In the genomic region with DNA sequence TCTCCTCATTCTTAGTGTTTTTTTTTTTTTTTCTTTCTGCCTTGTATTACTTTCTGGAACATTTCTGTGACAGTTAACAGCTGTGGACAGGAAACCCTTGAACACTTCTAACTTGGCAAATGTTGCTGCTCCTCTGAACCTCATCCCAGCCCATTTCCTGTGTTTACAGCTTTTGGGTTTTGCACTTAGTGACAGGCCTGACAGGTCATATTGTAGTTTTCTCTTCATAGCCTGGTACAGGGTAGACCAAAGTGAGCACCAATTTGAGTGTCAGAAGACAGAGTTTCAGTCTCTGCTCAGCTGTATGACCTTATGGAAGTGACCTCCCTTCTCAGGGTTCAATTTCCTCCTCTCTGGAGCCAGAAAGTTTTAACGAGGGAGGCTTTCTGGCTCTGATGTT, we compare ENCODE assay signal across 8 cellular contexts.
A peak's percentile ranks its signal among the peaks of the same experiment; 100 is the strongest.
DNase-seq lines count a peak whose midpoint lies in the region; ATAC-seq and TF ChIP-seq lines count a peak whose summit lies in the region.

No MANE protein-coding gene starts in this region.

- no peak overlapping the region for H3K4me3 ChIP-seq in gastroesophageal sphincter

- DNase-seq in AG08396 (ENCODE audit: low spot score) (peak; percentile 33), NCI-H345 treated with DMSO at 0.1 percent for 48 hours (lab: John Stamatoyannopoulos, UW; ENCODE audit: unreplicated experiment) (no peak), HEK293T (ENCODE audit: extremely low spot score) (no peak)
- DNase-seq in activated CD4-positive, alpha-beta T cell treated with anti-CD3 and anti-CD28 coated beads, Interleukin-2, amount 50 U/mL, for 1 hour: peak; percentile 30
- DNase-seq in stimulated activated CD8-positive, alpha-beta memory T cell treated with anti-CD3 and anti-CD28 coated beads, Interleukin-15, amount 100 ng/mL, for 1 hour (ENCODE audit: low read depth): peak; percentile 11

- POLR2A ChIA-PET in HEK293T (lab: Yijun Ruan, JAX): no interaction called here

- no peak for TF ChIP-seq EP300 in gastroesophageal sphincter (IDR thresholded peaks at IDR 0.05)

- no peak for TF ChIP-seq CTCF in gastroesophageal sphincter (IDR thresholded peaks at IDR 0.05)

- H3K27me3 ChIP-seq in gastroesophageal sphincter: no peaks in the 10 kb centered on the region

- no peaks in the 10 kb centered on the region for H3K36me3 ChIP-seq in gastroesophageal sphincter

- TF ChIP-seq POLR2A in gastroesophageal sphincter (IDR thresholded peaks at IDR 0.05): no peak

- peak overlapping the region; percentile 80 to 85 (median 82) for H3K27ac ChIP-seq in gastroesophageal sphincter

- 0% methylated on average over 1 of the region's 1 CpG for WGBS in gastroesophageal sphincter (ENCODE audit: low coverage in 1 of 2), 2 donors

- CTCF ChIA-PET in HEK293T (lab: Yijun Ruan, JAX): no interaction called here

- H3K4me1 ChIP-seq in gastroesophageal sphincter: peaks cover 34 to 100% (median 67%) of the 10 kb centered on the region in 3 donors

- H3K9me3 ChIP-seq in gastroesophageal sphincter: no peaks in the 10 kb centered on the region

- ATAC-seq in GM19035 (IDR thresholded peaks at IDR 0.05; ENCODE audit: unreplicated experiment) (peak; percentile 79), HG03342 (IDR thresholded peaks at IDR 0.05; ENCODE audit: unreplicated experiment) (peak; percentile 68), gastroesophageal sphincter (peak; percentile 73)

TF ChIP-seq in HEK293T, 16 proteins besides CTCF, POLR2A, EP300 and RAD21:
- TF ChIP-seq ARNT (IDR thresholded peaks at IDR 0.05) (no peak), HDGF (IDR thresholded peaks at IDR 0.05; ENCODE audit: borderline replicate concordance) (no peak), BHLHE40 (IDR thresholded peaks at IDR 0.05; ENCODE audit: borderline replicate concordance) (no peak), TARDBP (IDR thresholded peaks at IDR 0.05) (no peak), SUZ12 (IDR thresholded peaks at IDR 0.05) (no peak), FOXA1 (IDR thresholded peaks at IDR 0.05) (no peak), FOXK2 (IDR thresholded peaks at IDR 0.05) (no peak), LEF1 (IDR thresholded peaks at IDR 0.05; ENCODE audit: borderline replicate concordance) (no peak), FOXM1 (IDR thresholded peaks at IDR 0.05; ENCODE audit: borderline replicate concordance) (no peak), L3MBTL2 (conservative IDR thresholded peaks at IDR 0.05) (no peak), CTBP1 (IDR thresholded peaks at IDR 0.05; ENCODE audit: borderline replicate concordance) (no peak)
- TF ChIP-seq, protein P1, sequence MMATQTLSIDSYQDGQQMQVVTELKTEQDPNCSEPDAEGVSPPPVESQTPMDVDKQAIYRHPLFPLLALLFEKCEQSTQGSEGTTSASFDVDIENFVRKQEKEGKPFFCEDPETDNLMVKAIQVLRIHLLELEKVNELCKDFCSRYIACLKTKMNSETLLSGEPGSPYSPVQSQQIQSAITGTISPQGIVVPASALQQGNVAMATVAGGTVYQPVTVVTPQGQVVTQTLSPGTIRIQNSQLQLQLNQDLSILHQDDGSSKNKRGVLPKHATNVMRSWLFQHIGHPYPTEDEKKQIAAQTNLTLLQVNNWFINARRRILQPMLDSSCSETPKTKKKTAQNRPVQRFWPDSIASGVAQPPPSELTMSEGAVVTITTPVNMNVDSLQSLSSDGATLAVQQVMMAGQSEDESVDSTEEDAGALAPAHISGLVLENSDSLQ (IDR thresholded peaks at IDR 0.05): no peak

Comparison
In these comparisons a context has a peak if more than half of its experiments do, and no peak if none do; other contexts are left out.
1. DNase-seq: peak in AG08396 (single experiment), activated CD4-positive, alpha-beta T cell treated with anti-CD3 and anti-CD28 coated beads, Interleukin-2, amount 50 U/mL, for 1 hour (single experiment) and stimulated activated CD8-positive, alpha-beta memory T cell treated with anti-CD3 and anti-CD28 coated beads, Interleukin-15, amount 100 ng/mL, for 1 hour (single experiment); none in NCI-H345 treated with DMSO at 0.1 percent for 48 hours (single experiment) and HEK293T (single experiment).
2. Peak in every context shown above with its lines, with median percentiles within 50 percentile points of each other: ATAC-seq.